Comparison of ENCODE assay signal across 1 cellular context in the genomic region with DNA sequence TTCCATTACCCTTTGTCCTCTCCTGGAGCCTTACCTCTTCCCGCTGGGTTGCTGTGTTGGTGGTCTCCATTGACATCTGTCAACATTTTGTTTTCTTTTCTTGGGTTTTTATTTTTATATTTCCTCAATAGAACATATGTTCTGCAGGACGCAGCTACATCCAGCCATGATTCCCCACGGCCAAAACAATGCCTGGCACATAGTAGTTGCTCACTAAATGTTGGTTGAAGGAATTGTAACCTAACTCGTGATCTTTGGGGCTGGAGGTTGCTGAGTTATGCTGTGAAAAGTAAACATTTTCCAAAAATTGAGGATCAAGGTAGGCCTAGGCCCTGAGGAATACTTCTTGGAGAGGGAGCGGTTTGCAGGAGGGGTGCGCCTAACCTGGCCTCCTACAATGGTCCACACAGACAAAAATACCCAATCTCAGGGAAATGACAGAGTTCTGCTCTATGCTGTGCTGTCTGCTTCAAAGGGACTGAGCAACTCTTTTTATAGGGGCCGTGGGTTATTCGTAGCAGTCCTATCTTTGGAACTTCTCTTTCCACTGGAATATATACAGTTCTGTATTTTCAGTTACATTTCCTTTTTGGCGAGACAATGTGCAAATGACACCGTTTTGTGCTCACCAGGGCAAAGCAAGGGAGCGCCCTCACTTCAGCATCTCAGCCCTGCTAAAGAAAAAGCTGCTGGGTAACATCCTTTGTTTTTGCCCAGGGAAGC.
TF ChIP-seq lines count a peak whose summit lies in the region.

No MANE protein-coding gene starts in this region.

TF ChIP-seq in HepG2, 621 proteins besides CTCF, POLR2A, EP300 and RAD21 (continued from another document):
- TF ChIP-seq, protein P1, sequence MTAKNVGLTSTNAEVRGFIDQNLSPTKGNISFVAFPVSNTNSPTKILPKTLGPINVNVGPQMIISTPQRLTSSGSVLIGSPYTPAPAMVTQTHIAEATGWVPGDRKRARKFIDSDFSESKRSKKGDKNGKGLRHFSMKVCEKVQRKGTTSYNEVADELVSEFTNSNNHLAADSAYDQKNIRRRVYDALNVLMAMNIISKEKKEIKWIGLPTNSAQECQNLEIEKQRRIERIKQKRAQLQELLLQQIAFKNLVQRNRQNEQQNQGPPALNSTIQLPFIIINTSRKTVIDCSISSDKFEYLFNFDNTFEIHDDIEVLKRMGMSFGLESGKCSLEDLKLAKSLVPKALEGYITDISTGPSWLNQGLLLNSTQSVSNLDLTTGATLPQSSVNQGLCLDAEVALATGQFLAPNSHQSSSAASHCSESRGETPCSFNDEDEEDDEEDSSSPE (CRISPR knock-in tag; IDR thresholded peaks at IDR 0.05), result no peak
- TF ChIP-seq ZNF746 (CRISPR knock-in tag; IDR thresholded peaks at IDR 0.05) (no peak), FOXK1 (CRISPR knock-in tag; IDR thresholded peaks at IDR 0.05; ENCODE audit: borderline replicate concordance, low read depth) (no peak), MIER3 (CRISPR knock-in tag; IDR thresholded peaks at IDR 0.05; ENCODE audit: borderline replicate concordance) (no peak), RBFOX2 (IDR thresholded peaks at IDR 0.05; ENCODE audit: low read depth, low read length) (no peak), RARA (CRISPR knock-in tag; IDR thresholded peaks at IDR 0.05) (no peak), SAFB2 (CRISPR knock-in tag; IDR thresholded peaks at IDR 0.05; ENCODE audit: borderline replicate concordance, low read depth) (no peak), MTF1 (CRISPR knock-in tag; IDR thresholded peaks at IDR 0.05) (no peak), POLR2G (IDR thresholded peaks at IDR 0.05; ENCODE audit: low read depth, low read length) (no peak), ARID2 (CRISPR knock-in tag; IDR thresholded peaks at IDR 0.05; ENCODE audit: borderline replicate concordance) (no peak)
- TF ChIP-seq, protein P2, sequence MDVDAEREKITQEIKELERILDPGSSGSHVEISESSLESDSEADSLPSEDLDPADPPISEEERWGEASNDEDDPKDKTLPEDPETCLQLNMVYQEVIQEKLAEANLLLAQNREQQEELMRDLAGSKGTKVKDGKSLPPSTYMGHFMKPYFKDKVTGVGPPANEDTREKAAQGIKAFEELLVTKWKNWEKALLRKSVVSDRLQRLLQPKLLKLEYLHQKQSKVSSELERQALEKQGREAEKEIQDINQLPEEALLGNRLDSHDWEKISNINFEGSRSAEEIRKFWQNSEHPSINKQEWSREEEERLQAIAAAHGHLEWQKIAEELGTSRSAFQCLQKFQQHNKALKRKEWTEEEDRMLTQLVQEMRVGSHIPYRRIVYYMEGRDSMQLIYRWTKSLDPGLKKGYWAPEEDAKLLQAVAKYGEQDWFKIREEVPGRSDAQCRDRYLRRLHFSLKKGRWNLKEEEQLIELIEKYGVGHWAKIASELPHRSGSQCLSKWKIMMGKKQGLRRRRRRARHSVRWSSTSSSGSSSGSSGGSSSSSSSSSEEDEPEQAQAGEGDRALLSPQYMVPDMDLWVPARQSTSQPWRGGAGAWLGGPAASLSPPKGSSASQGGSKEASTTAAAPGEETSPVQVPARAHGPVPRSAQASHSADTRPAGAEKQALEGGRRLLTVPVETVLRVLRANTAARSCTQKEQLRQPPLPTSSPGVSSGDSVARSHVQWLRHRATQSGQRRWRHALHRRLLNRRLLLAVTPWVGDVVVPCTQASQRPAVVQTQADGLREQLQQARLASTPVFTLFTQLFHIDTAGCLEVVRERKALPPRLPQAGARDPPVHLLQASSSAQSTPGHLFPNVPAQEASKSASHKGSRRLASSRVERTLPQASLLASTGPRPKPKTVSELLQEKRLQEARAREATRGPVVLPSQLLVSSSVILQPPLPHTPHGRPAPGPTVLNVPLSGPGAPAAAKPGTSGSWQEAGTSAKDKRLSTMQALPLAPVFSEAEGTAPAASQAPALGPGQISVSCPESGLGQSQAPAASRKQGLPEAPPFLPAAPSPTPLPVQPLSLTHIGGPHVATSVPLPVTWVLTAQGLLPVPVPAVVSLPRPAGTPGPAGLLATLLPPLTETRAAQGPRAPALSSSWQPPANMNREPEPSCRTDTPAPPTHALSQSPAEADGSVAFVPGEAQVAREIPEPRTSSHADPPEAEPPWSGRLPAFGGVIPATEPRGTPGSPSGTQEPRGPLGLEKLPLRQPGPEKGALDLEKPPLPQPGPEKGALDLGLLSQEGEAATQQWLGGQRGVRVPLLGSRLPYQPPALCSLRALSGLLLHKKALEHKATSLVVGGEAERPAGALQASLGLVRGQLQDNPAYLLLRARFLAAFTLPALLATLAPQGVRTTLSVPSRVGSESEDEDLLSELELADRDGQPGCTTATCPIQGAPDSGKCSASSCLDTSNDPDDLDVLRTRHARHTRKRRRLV (CRISPR knock-in tag; IDR thresholded peaks at IDR 0.05), result no peak
- TF ChIP-seq, protein P3, sequence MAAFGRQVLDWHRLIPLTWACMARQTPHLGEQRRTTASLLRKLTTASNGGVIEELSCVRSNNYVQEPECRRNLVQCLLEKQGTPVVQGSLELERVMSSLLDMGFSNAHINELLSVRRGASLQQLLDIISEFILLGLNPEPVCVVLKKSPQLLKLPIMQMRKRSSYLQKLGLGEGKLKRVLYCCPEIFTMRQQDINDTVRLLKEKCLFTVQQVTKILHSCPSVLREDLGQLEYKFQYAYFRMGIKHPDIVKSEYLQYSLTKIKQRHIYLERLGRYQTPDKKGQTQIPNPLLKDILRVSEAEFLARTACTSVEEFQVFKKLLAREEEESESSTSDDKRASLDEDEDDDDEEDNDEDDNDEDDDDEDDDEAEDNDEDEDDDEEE (CRISPR knock-in tag; IDR thresholded peaks at IDR 0.05), result no peak
- TF ChIP-seq, protein P4, sequence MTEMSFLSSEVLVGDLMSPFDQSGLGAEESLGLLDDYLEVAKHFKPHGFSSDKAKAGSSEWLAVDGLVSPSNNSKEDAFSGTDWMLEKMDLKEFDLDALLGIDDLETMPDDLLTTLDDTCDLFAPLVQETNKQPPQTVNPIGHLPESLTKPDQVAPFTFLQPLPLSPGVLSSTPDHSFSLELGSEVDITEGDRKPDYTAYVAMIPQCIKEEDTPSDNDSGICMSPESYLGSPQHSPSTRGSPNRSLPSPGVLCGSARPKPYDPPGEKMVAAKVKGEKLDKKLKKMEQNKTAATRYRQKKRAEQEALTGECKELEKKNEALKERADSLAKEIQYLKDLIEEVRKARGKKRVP (CRISPR knock-in tag; IDR thresholded peaks at IDR 0.05), result no peak
- TF ChIP-seq, protein P5, sequence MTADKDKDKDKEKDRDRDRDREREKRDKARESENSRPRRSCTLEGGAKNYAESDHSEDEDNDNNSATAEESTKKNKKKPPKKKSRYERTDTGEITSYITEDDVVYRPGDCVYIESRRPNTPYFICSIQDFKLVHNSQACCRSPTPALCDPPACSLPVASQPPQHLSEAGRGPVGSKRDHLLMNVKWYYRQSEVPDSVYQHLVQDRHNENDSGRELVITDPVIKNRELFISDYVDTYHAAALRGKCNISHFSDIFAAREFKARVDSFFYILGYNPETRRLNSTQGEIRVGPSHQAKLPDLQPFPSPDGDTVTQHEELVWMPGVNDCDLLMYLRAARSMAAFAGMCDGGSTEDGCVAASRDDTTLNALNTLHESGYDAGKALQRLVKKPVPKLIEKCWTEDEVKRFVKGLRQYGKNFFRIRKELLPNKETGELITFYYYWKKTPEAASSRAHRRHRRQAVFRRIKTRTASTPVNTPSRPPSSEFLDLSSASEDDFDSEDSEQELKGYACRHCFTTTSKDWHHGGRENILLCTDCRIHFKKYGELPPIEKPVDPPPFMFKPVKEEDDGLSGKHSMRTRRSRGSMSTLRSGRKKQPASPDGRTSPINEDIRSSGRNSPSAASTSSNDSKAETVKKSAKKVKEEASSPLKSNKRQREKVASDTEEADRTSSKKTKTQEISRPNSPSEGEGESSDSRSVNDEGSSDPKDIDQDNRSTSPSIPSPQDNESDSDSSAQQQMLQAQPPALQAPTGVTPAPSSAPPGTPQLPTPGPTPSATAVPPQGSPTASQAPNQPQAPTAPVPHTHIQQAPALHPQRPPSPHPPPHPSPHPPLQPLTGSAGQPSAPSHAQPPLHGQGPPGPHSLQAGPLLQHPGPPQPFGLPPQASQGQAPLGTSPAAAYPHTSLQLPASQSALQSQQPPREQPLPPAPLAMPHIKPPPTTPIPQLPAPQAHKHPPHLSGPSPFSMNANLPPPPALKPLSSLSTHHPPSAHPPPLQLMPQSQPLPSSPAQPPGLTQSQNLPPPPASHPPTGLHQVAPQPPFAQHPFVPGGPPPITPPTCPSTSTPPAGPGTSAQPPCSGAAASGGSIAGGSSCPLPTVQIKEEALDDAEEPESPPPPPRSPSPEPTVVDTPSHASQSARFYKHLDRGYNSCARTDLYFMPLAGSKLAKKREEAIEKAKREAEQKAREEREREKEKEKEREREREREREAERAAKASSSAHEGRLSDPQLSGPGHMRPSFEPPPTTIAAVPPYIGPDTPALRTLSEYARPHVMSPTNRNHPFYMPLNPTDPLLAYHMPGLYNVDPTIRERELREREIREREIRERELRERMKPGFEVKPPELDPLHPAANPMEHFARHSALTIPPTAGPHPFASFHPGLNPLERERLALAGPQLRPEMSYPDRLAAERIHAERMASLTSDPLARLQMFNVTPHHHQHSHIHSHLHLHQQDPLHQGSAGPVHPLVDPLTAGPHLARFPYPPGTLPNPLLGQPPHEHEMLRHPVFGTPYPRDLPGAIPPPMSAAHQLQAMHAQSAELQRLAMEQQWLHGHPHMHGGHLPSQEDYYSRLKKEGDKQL (CRISPR knock-in tag; IDR thresholded peaks at IDR 0.05; ENCODE audit: low read depth), result no peak
- TF ChIP-seq, protein P6, sequence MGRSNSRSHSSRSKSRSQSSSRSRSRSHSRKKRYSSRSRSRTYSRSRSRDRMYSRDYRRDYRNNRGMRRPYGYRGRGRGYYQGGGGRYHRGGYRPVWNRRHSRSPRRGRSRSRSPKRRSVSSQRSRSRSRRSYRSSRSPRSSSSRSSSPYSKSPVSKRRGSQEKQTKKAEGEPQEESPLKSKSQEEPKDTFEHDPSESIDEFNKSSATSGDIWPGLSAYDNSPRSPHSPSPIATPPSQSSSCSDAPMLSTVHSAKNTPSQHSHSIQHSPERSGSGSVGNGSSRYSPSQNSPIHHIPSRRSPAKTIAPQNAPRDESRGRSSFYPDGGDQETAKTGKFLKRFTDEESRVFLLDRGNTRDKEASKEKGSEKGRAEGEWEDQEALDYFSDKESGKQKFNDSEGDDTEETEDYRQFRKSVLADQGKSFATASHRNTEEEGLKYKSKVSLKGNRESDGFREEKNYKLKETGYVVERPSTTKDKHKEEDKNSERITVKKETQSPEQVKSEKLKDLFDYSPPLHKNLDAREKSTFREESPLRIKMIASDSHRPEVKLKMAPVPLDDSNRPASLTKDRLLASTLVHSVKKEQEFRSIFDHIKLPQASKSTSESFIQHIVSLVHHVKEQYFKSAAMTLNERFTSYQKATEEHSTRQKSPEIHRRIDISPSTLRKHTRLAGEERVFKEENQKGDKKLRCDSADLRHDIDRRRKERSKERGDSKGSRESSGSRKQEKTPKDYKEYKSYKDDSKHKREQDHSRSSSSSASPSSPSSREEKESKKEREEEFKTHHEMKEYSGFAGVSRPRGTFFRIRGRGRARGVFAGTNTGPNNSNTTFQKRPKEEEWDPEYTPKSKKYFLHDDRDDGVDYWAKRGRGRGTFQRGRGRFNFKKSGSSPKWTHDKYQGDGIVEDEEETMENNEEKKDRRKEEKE (IDR thresholded peaks at IDR 0.05), result no peak
